7 cellular contexts compared by ENCODE assay signal in genomic region chr2:64454316-64455030, GRCh38. TPM values are rescaled to one million over a fixed set of nuclear protein-coding genes. Genes with fewer than 3 reads are reported as not detected.
DNase-seq lines count a peak whose midpoint lies in the region; ATAC-seq, FAIRE-seq and TF ChIP-seq lines count a peak whose summit lies in the region.

No MANE protein-coding gene starts in this region.

- no peak overlapping the region for H3K4ac ChIP-seq in H9 (ENCODE audit: low read depth, low read length)

- peaks cover 0 to 16% (median 0%) of the 10 kb centered on the region in 4 donors for H3K36me3 ChIP-seq in right lobe of liver

- H3K36me3 Mint-ChIP-seq in H9 (ENCODE audit: insufficient read depth in 1 of 3, low read depth in 3 of 3) = peaks cover 5 to 27% (median 20%) of the 10 kb centered on the region in 3 experiments; a peak in 6 of 7 replicates
- no peaks in the 10 kb centered on the region for H3K36me3 Mint-ChIP-seq in activated CD4-positive, alpha-beta memory T cell treated with anti-CD3 and anti-CD28 coated beads for 36 hours

- H3K4me3 ChIP-seq in dorsolateral prefrontal cortex = peak overlapping the region; percentile 62 to 90 (median 83)
- H3K4me3 ChIP-seq in right lobe of liver = peak overlapping the region; percentile 74 to 84 (median 79)

- POLR2A ChIA-PET in activated CD4-positive, alpha-beta memory T cell treated with anti-CD3 and anti-CD28 coated beads for 36 hours (lab: Charles Lee) = no interaction called here

- H3K9ac ChIP-seq in H9 (ENCODE audit: extremely low read depth, insufficient read length, low read length) = peak overlapping the region; percentile 60

- no peaks in the 10 kb centered on the region; the same call in 1 of the 2 replicates for H3K27me3 Mint-ChIP-seq in H9 (ENCODE audit: low read depth)
- H3K27me3 Mint-ChIP-seq in activated CD4-positive, alpha-beta memory T cell treated with anti-CD3 and anti-CD28 coated beads for 36 hours = peaks cover 13% of the 10 kb centered on the region

- H3K4me1 Mint-ChIP-seq in H9 = peaks cover 42% of the 10 kb centered on the region in 2 experiments
- peaks cover 3% of the 10 kb centered on the region for H3K4me1 Mint-ChIP-seq in activated CD4-positive, alpha-beta memory T cell treated with anti-CD3 and anti-CD28 coated beads for 36 hours (ENCODE audit: low read depth)

- no peak overlapping the region for H4K8ac ChIP-seq in H9 (replicated peaks; ENCODE audit: insufficient read length, low read depth, low read length)

- no peak overlapping the region for H3K23ac ChIP-seq in H9 (ENCODE audit: insufficient read length, low read depth, low read length)

- no peak overlapping the region for H2BK15ac ChIP-seq in H9 (ENCODE audit: low read depth, low read length)

- TF ChIP-seq POLR2A in GM12891 (IDR thresholded peaks at IDR 0.05; ENCODE audit: low read depth, low read length) (no peak), right lobe of liver (IDR thresholded peaks at IDR 0.05) (no peak)

- H3K4me1 ChIP-seq in H9 (ENCODE audit: insufficient read depth, low read length) (peaks cover 9% of the 10 kb centered on the region; the same call in 1 of the 2 replicates), right lobe of liver (peaks cover 0 to 17% (median 6%) of the 10 kb centered on the region in 4 donors)

- WGBS in H9 (ENCODE audit: extremely low coverage, insufficient read length, low lambda C conversion rate) = no CpG with 5 or more reads among the region's 96 CpGs
- WGBS in right lobe of liver (ENCODE audit: insufficient coverage, low coverage, low lambda C conversion rate, missing lambda C conversion rate) = 0% methylated on average over 7 of the region's 96 CpGs

- H4K91ac ChIP-seq in H9 (ENCODE audit: insufficient read length, low read depth, low read length) = no peak overlapping the region

- H3K9me3 ChIP-seq in H9 (ENCODE audit: control insufficient read depth, low read depth, low read length) (no peaks in the 10 kb centered on the region), right lobe of liver (no peaks in the 10 kb centered on the region)

- no peaks in the 10 kb centered on the region for H3K27me3 ChIP-seq in H9 (ENCODE audit: insufficient read depth, low read length)
- no peaks in the 10 kb centered on the region for H3K27me3 ChIP-seq in dorsolateral prefrontal cortex
- no peaks in the 10 kb centered on the region for H3K27me3 ChIP-seq in right lobe of liver

- 0 out of 7 replicates have a peak overlapping the region, but pooled peaks of 1 of the 3 experiments have one; percentile 34 for H3K27ac Mint-ChIP-seq in H9
- H3K27ac Mint-ChIP-seq in activated CD4-positive, alpha-beta memory T cell treated with anti-CD3 and anti-CD28 coated beads for 36 hours = no peak overlapping the region

- peak overlapping the region; percentile 89 for H3K14ac ChIP-seq in H9 (ENCODE audit: insufficient read depth, low read length)

- peak overlapping the region; percentile 38 for H3K18ac ChIP-seq in H9 (ENCODE audit: insufficient read length, low read depth, low read length)

- no peaks in the 10 kb centered on the region for H4K20me1 ChIP-seq in H9 (ENCODE audit: control insufficient read depth, insufficient read depth, insufficient read length)

- no peak overlapping the region for H3K27ac ChIP-seq in H9 (ENCODE audit: insufficient read length, low read depth, low read length)
- peak overlapping the region; percentile 60 to 98 (median 93) for H3K27ac ChIP-seq in dorsolateral prefrontal cortex
- H3K27ac ChIP-seq in right lobe of liver = peak overlapping the region; percentile 88 to 90 (median 89)

- DNase-seq in GM12891 (ENCODE audit: insufficient read length, low spot score) (peak; percentile 79), H9 (peak; percentile 57), NAMALWA (ENCODE audit: low spot score) (peak; percentile 59), dorsolateral prefrontal cortex (peak; percentile 31 to 77 (median 57)), right lobe of liver (peak; percentile 72 to 79 (median 78))
- DNase-seq in activated CD4-positive, alpha-beta memory T cell treated with anti-CD3 and anti-CD28 coated beads for 36 hours = peak; percentile 57
- DNase-seq in stimulated activated CD4-positive, alpha-beta T cell treated with anti-CD3 and anti-CD28 coated beads, Interleukin-4, amount 100 ng/mL, for 24 hours = peak; percentile 42

- H3K4me2 ChIP-seq in H9 (ENCODE audit: insufficient read depth, insufficient read length, low read length) = peak overlapping the region; percentile 83

- H3K9me3 Mint-ChIP-seq in H9 = no peaks in the 10 kb centered on the region
- H3K9me3 Mint-ChIP-seq in activated CD4-positive, alpha-beta memory T cell treated with anti-CD3 and anti-CD28 coated beads for 36 hours = no peaks in the 10 kb centered on the region

- intact Hi-C loops in activated CD4-positive, alpha-beta memory T cell treated with anti-CD3 and anti-CD28 coated beads for 36 hours (cut with micrococcal nuclease) = loop anchor here (10.0 kb wide), 1 partner anchor 120 kb away; no protein-coding TSS in a partner anchor
- intact Hi-C loops in dorsolateral prefrontal cortex (cut with DNase I) = loop anchor here (1.0 to 5.0 kb wide), 2 partner anchors 68 to 69 kb away; partner anchors contain the start of gene AFTPH (in 1 of the 2)
- intact Hi-C loops in right lobe of liver (cut with DNase I) = no loop called here

- no peak for TF ChIP-seq CTCF in H9 (conservative IDR thresholded peaks at IDR 0.05)
- peak in 1 of 56 donors; percentile 5 for TF ChIP-seq CTCF in dorsolateral prefrontal cortex (IDR thresholded peaks at IDR 0.05 in 54 of 56, conservative IDR thresholded peaks at IDR 0.05 in 2 of 56; ENCODE audit: low read depth in 1 of 56, partially characterized antibody in 56 of 56)
- TF ChIP-seq CTCF in right lobe of liver (IDR thresholded peaks at IDR 0.05) = no peak

- no peak overlapping the region for H2BK5ac ChIP-seq in H9 (ENCODE audit: insufficient read length, low read length)

- peak; percentile 66 to 84 (median 76) for ATAC-seq in right lobe of liver

- no peak overlapping the region for H2AFZ ChIP-seq in H9 (ENCODE audit: low read length)

- peaks cover 11% of the 10 kb centered on the region for H3K23me2 ChIP-seq in H9 (ENCODE audit: insufficient read length, low read depth, low read length, poor library complexity, severe bottlenecking)

- H3K4me3 Mint-ChIP-seq in H9 = peak overlapping the region; percentile 86 to 91
- peak overlapping the region; percentile 69 for H3K4me3 Mint-ChIP-seq in activated CD4-positive, alpha-beta memory T cell treated with anti-CD3 and anti-CD28 coated beads for 36 hours

- no peak overlapping the region for H3K56ac ChIP-seq in H9 (ENCODE audit: insufficient read length, low read depth, low read length)

- no peak overlapping the region for H2AK5ac ChIP-seq in H9 (ENCODE audit: insufficient read length, low read length)

- peak; percentile 77 for FAIRE-seq in GM12891 (lab: Jason Lieb, UNC)

- H2BK12ac ChIP-seq in H9 (ENCODE audit: insufficient read length, low read depth, low read length) = no peak overlapping the region

- H2BK20ac ChIP-seq in H9 (ENCODE audit: low read depth, low read length, poor library complexity, severe bottlenecking) = no peak overlapping the region

- no peaks in the 10 kb centered on the region for H3K79me1 ChIP-seq in H9 (ENCODE audit: insufficient read depth, low read depth, low read length, poor library complexity, severe bottlenecking)

- H4K5ac ChIP-seq in H9 (ENCODE audit: insufficient read length, low read depth, low read length) = no peak overlapping the region

- CTCF ChIA-PET in activated CD4-positive, alpha-beta memory T cell treated with anti-CD3 and anti-CD28 coated beads for 36 hours (lab: Charles Lee) = interaction anchor here (0.6 kb wide), 1 partner anchor 409 kb away, joined by 3 read pairs; no protein-coding TSS in a partner anchor

- no peak overlapping the region for H2BK120ac ChIP-seq in H9 (ENCODE audit: low read depth, low read length, poor library complexity, severe bottlenecking)

- H3T11ph ChIP-seq in H9 (ENCODE audit: low read length) = no peak overlapping the region

- no peaks in the 10 kb centered on the region for H3K79me2 ChIP-seq in H9 (ENCODE audit: insufficient read depth, low read length)

TF ChIP-seq in GM12891, 5 proteins besides CTCF, POLR2A, EP300 and RAD21:
- TF ChIP-seq POU2F2 (IDR thresholded peaks at IDR 0.05; ENCODE audit: low read depth, low read length) (no peak), SPI1 (IDR thresholded peaks at IDR 0.05; ENCODE audit: low read depth, low read length) (no peak), POLR2AphosphoS5 (IDR thresholded peaks at IDR 0.05; ENCODE audit: low read depth, low read length) (no peak), TAF1 (IDR thresholded peaks at IDR 0.05; ENCODE audit: low read depth, low read length) (no peak), PAX5 (IDR thresholded peaks at IDR 0.05; ENCODE audit: insufficient read depth, low read length, severe bottlenecking) (no peak)

RNA-seq across cellular contexts. Expression of gene LGALSL, which starts 0.5 kb away (rescaled TPM):
- polyA plus RNA-seq in GM12891 (2012; ENCODE audit: low read depth, missing spikeins) = 5.8 TPM
- 20.4 and 23.8 TPM in 2 replicates for total RNA-seq in H9 (2021)
- total RNA-seq in activated CD4-positive, alpha-beta memory T cell treated with anti-CD3 and anti-CD28 coated beads for 36 hours = 1 to 10 TPM; 1.3 to 1.5 TPM
- total RNA-seq in dorsolateral prefrontal cortex = 10 to 100 TPM; 10.5 to 37.8 (median 21.0) TPM
- 1 to 10 TPM; 3.2 to 8.1 (median 5.4) TPM for total RNA-seq in right lobe of liver

Comparison
In these comparisons a context has a peak if more than half of its experiments do, and no peak if none do; other contexts are left out.
1. intact Hi-C loops: an anchor here in activated CD4-positive, alpha-beta memory T cell treated with anti-CD3 and anti-CD28 coated beads for 36 hours (10.0 kb wide) and dorsolateral prefrontal cortex (1.0 to 5.0 kb wide); none called in right lobe of liver.